Comparison of ENCODE assay signal across 2 cellular contexts in genomic region chr2:48398285-48399135, GRCh38.
TF ChIP-seq lines count a peak whose summit lies in the region.

No MANE protein-coding gene starts in this region.

TF ChIP-seq in GM23338, 12 proteins besides CTCF, POLR2A, EP300 and RAD21 (continued from another document):
- TF ChIP-seq, protein P1, sequence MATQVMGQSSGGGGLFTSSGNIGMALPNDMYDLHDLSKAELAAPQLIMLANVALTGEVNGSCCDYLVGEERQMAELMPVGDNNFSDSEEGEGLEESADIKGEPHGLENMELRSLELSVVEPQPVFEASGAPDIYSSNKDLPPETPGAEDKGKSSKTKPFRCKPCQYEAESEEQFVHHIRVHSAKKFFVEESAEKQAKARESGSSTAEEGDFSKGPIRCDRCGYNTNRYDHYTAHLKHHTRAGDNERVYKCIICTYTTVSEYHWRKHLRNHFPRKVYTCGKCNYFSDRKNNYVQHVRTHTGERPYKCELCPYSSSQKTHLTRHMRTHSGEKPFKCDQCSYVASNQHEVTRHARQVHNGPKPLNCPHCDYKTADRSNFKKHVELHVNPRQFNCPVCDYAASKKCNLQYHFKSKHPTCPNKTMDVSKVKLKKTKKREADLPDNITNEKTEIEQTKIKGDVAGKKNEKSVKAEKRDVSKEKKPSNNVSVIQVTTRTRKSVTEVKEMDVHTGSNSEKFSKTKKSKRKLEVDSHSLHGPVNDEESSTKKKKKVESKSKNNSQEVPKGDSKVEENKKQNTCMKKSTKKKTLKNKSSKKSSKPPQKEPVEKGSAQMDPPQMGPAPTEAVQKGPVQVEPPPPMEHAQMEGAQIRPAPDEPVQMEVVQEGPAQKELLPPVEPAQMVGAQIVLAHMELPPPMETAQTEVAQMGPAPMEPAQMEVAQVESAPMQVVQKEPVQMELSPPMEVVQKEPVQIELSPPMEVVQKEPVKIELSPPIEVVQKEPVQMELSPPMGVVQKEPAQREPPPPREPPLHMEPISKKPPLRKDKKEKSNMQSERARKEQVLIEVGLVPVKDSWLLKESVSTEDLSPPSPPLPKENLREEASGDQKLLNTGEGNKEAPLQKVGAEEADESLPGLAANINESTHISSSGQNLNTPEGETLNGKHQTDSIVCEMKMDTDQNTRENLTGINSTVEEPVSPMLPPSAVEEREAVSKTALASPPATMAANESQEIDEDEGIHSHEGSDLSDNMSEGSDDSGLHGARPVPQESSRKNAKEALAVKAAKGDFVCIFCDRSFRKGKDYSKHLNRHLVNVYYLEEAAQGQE (IDR thresholded peaks at IDR 0.05; ENCODE audit: unreplicated experiment): no peak
- TF ChIP-seq STAT1 (IDR thresholded peaks at IDR 0.05; ENCODE audit: unreplicated experiment) (no peak), ZNF331 (CRISPR knock-in tag; IDR thresholded peaks at IDR 0.05; ENCODE audit: low read depth) (no peak)

TF ChIP-seq in K562, 482 proteins besides CTCF, POLR2A, EP300 and RAD21 (continued from another document):
- TF ChIP-seq, protein P2, sequence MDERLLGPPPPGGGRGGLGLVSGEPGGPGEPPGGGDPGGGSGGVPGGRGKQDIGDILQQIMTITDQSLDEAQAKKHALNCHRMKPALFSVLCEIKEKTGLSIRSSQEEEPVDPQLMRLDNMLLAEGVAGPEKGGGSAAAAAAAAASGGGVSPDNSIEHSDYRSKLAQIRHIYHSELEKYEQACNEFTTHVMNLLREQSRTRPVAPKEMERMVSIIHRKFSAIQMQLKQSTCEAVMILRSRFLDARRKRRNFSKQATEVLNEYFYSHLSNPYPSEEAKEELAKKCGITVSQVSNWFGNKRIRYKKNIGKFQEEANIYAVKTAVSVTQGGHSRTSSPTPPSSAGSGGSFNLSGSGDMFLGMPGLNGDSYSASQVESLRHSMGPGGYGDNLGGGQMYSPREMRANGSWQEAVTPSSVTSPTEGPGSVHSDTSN (CRISPR knock-in tag; IDR thresholded peaks at IDR 0.05; ENCODE audit: low read depth): peak; percentile 45
- TF ChIP-seq, protein P2 (tag; conservative IDR thresholded peaks at IDR 0.05; ENCODE audit: low read depth): peak; percentile 68
- peak; percentile 38; the same call in 1 of the 2 replicates for TF ChIP-seq ATF3 (IDR thresholded peaks at IDR 0.05)
- TF ChIP-seq ATF3 (CRISPR knock-in tag; conservative IDR thresholded peaks at IDR 0.05): no peak
- TF ChIP-seq JUND (IDR thresholded peaks at IDR 0.05; ENCODE audit: borderline replicate concordance, low read depth, low read length): no peak
- TF ChIP-seq JUND (tag; IDR thresholded peaks at IDR 0.05; ENCODE audit: borderline replicate concordance, low read depth, low read length): peak; percentile 38; the same call in 1 of the 3 replicates
- TF ChIP-seq ATF7 (IDR thresholded peaks at IDR 0.05): peak; percentile 87
- no peak for TF ChIP-seq EP400 (IDR thresholded peaks at IDR 0.05)
